21 cellular contexts compared by ENCODE assay signal in genomic region chr13:21013682-21014038, GRCh38. TPM values are rescaled to one million over a fixed set of nuclear protein-coding genes. Genes with fewer than 3 reads are reported as not detected.
DNase-seq lines count a peak whose midpoint lies in the region; ATAC-seq, FAIRE-seq and TF ChIP-seq lines count a peak whose summit lies in the region.
"Had no signal": no experiment of that assay in that cellular context is flagged by ENCODE, and none has a peak within 500 bp of the region (broad histone marks: within the 10 kb centered on the region; RNA-seq: fewer than 3 reads in every experiment).

No MANE protein-coding gene starts in this region.

- peak overlapping the region; percentile 79 for H3K27ac Mint-ChIP-seq in astrocyte (ENCODE audit: unreplicated experiment)
- H3K27ac Mint-ChIP-seq: CD4-positive, alpha-beta T cell had no signal

- peaks cover 95% of the 10 kb centered on the region for H3F3A ChIP-seq in GM23248 (ENCODE audit: insufficient read depth)

- H3K9me2 ChIP-seq in GM23248 (ENCODE audit: insufficient read depth) = no peaks in the 10 kb centered on the region

- no peaks in the 10 kb centered on the region for H3K27me3 Mint-ChIP-seq in astrocyte (ENCODE audit: low read depth, unreplicated experiment)
- H3K27me3 Mint-ChIP-seq: CD4-positive, alpha-beta T cell had no signal

- no peaks in the 10 kb centered on the region for H3K9me3 ChIP-seq in GM23248 (ENCODE audit: low read depth)
- H3K9me3 ChIP-seq in astrocyte (ENCODE audit: insufficient read depth, low read depth, low read length) = no peaks in the 10 kb centered on the region
- no peaks in the 10 kb centered on the region for H3K9me3 ChIP-seq in stomach
- no peaks in the 10 kb centered on the region for H3K9me3 ChIP-seq in upper lobe of left lung
- H3K9me3 ChIP-seq: tibial nerve had no signal

- H3K4me1 ChIP-seq in GM23248 (ENCODE audit: insufficient read depth) = peaks cover 86% of the 10 kb centered on the region
- peaks cover 64% of the 10 kb centered on the region for H3K4me1 ChIP-seq in astrocyte (ENCODE audit: insufficient read depth, low read length)
- peaks cover 45 to 92% (median 65%) of the 10 kb centered on the region in 4 donors for H3K4me1 ChIP-seq in stomach
- peaks cover 53 to 83% (median 61%) of the 10 kb centered on the region in 4 donors for H3K4me1 ChIP-seq in upper lobe of left lung
- H3K4me1 ChIP-seq: neural progenitor cell had no signal

- in situ Hi-C loops in GM23248 (cut with MboI) = no loop called here

- peaks cover 2% of the 10 kb centered on the region for H3K9me3 Mint-ChIP-seq in astrocyte (ENCODE audit: unreplicated experiment)
- H3K9me3 Mint-ChIP-seq: CD4-positive, alpha-beta T cell; H9; neural progenitor cell had no signal

- WGBS in GM23248 (ENCODE audit: low coverage in 1 of 2, low lambda C conversion rate in 2 of 2, missing lambda C conversion rate in 2 of 2), 2 experiments = 75 to 82% methylated on average over 4 of the region's 4 CpGs
- 59 to 77% (median 65%) methylated on average over 4 of the region's 4 CpGs for WGBS in stomach, 5 donors
- WGBS in upper lobe of left lung, 2 donors = 72 to 77% methylated on average over 4 of the region's 4 CpGs

- H4K20me1 ChIP-seq in GM23248 (ENCODE audit: insufficient read depth) (peaks cover 11% of the 10 kb centered on the region; the same call in 1 of the 2 replicates), astrocyte (ENCODE audit: insufficient read depth, low read length) (peaks cover 76% of the 10 kb centered on the region)

- ATAC-seq in HG03521 (IDR thresholded peaks at IDR 0.05; ENCODE audit: unreplicated experiment) (no peak), GM19328 (IDR thresholded peaks at IDR 0.05; ENCODE audit: unreplicated experiment) (no peak), upper lobe of left lung (ENCODE audit: low FRiP score in 2 of 2) (no peak)
- ATAC-seq: foreskin keratinocyte had no signal

- TF ChIP-seq POLR2A in stomach (IDR thresholded peaks at IDR 0.05) (no peak), upper lobe of left lung (IDR thresholded peaks at IDR 0.05) (no peak)

- H3K4me3 Mint-ChIP-seq in astrocyte (ENCODE audit: unreplicated experiment) = no peak overlapping the region
- H3K4me3 Mint-ChIP-seq: CD4-positive, alpha-beta T cell; H9; neural progenitor cell had no signal

- no peaks in the 10 kb centered on the region for H3K36me3 ChIP-seq in GM23248 (ENCODE audit: low read depth)
- H3K36me3 ChIP-seq in astrocyte (ENCODE audit: insufficient read depth, low read length) = no peaks in the 10 kb centered on the region
- H3K36me3 ChIP-seq in stomach = no peaks in the 10 kb centered on the region
- H3K36me3 ChIP-seq in upper lobe of left lung = no peaks in the 10 kb centered on the region
- H3K36me3 ChIP-seq: neural progenitor cell, tibial nerve had no signal

- H3K4me2 ChIP-seq in GM23248 (ENCODE audit: unreplicated experiment) (peak overlapping the region; percentile 29), astrocyte (ENCODE audit: low read length) (peak overlapping the region; percentile 76)
- H3K4me2 ChIP-seq: KMS-11, neural progenitor cell had no signal

- DNase-seq in GM23248 (no peak), astrocyte (ENCODE audit: low read depth) (no peak), mesenteric fat pad (ENCODE audit: low spot score) (peak; percentile 30), stomach (no peak), cerebellum (ENCODE audit: low spot score) (no peak), upper lobe of left lung (no peak)
- DNase-seq: activated CD4-positive, alpha-beta T cell treated with anti-CD3 and anti-CD28 coated beads for 1 hour; activated gamma-delta T cell; CD4-positive, alpha-beta T cell; foreskin keratinocyte; H9; mammary epithelial cell; NCI-H1048; NCI-H526; stimulated activated CD4-positive, alpha-beta T cell treated with anti-CD3 and anti-CD28 coated beads, Interleukin-2, amount 100 ng/mL, for 48 hours; T1000 had no signal

- H3K9ac ChIP-seq in GM23248 = peak overlapping the region; percentile 68; the same call in 1 of the 2 replicates
- no peak overlapping the region for H3K9ac ChIP-seq in astrocyte (ENCODE audit: low read length)
- H3K9ac ChIP-seq: KMS-11, neural progenitor cell had no signal

- peaks cover 91% of the 10 kb centered on the region for H3K79me2 ChIP-seq in GM23248 (ENCODE audit: insufficient read depth)
- peaks cover 92% of the 10 kb centered on the region for H3K79me2 ChIP-seq in astrocyte (ENCODE audit: insufficient read depth, low read length)

- H3K4me1 Mint-ChIP-seq in astrocyte (ENCODE audit: low read depth, unreplicated experiment) = peaks cover 63% of the 10 kb centered on the region

- FAIRE-seq in astrocyte (lab: Jason Lieb, UNC) = no peak

- intact Hi-C loops in stomach (cut with DNase I; ENCODE audit: low total_unique reads) = loop anchor here (10.0 kb wide), 1 partner anchor 51 kb away; the partner anchor contains the start of gene LATS2

- no peak for TF ChIP-seq EP300 in stomach (IDR thresholded peaks at IDR 0.05)
- no peak for TF ChIP-seq EP300 in upper lobe of left lung (IDR thresholded peaks at IDR 0.05)

- H3K27me3 ChIP-seq in GM23248 (replicated peaks; ENCODE audit: insufficient read depth) (no peaks in the 10 kb centered on the region), astrocyte (ENCODE audit: insufficient read depth, low read length) (no peaks in the 10 kb centered on the region), stomach (no peaks in the 10 kb centered on the region), upper lobe of left lung (no peaks in the 10 kb centered on the region)
- H3K27me3 ChIP-seq: foreskin keratinocyte, neural progenitor cell, tibial nerve had no signal

- H2AFZ ChIP-seq in GM23248 (no peak overlapping the region), astrocyte (ENCODE audit: low read depth, low read length) (no peak overlapping the region)
- H2AFZ ChIP-seq: neural progenitor cell had no signal

- peak overlapping the region; percentile 96 for H3K27ac ChIP-seq in GM23248
- peak overlapping the region; percentile 90 for H3K27ac ChIP-seq in astrocyte (ENCODE audit: low read depth, low read length)
- H3K27ac ChIP-seq in stomach = peak overlapping the region in 4 of 5 donors; percentile 27 to 79 (median 44)
- H3K27ac ChIP-seq in upper lobe of left lung = peak overlapping the region in 2 of 4 donors; percentile 39 to 48
- H3K27ac ChIP-seq: foreskin keratinocyte, KMS-11, neural progenitor cell had no signal

- TF ChIP-seq CTCF in astrocyte (IDR thresholded peaks at IDR 0.05; ENCODE audit: insufficient read depth, low read depth, low read length) (no peak), stomach (IDR thresholded peaks at IDR 0.05) (no peak), upper lobe of left lung (IDR thresholded peaks at IDR 0.05) (no peak)

- peaks cover 9% of the 10 kb centered on the region for H3K36me3 Mint-ChIP-seq in astrocyte (ENCODE audit: low read depth, unreplicated experiment)

- H3K4me3 ChIP-seq in GM23248 (no peak overlapping the region), astrocyte (ENCODE audit: insufficient read depth, low read depth, low read length) (no peak overlapping the region), stomach (no peak overlapping the region), upper lobe of left lung (no peak overlapping the region)
- H3K4me3 ChIP-seq: neural progenitor cell, tibial nerve had no signal

RNA-seq across cellular contexts. Expression of gene LATS2, which starts 47.7 kb away (rescaled TPM):
- 23.0 and 28.5 TPM in 2 replicates for total RNA-seq in GM23248 (2014; rRNA removed; shearing (Covaris generic))
- polyA plus RNA-seq in GM23248 (2016; fragmentation: Nextera tagmentation; extraction: Ambion mirVana) = 10.6 and 11.8 TPM in 2 replicates
- total RNA-seq in astrocyte = 46.3 and 46.7 TPM in 2 replicates
- 48.7 TPM for total RNA-seq in mesenteric fat pad
- total RNA-seq in stomach = 10 to 100 TPM in 3 of 5 donors, 1 to 10 TPM in 2; 4.7 to 21.4 (median 13.5) TPM
- 1 to 10 TPM; 3.4 to 6.7 (median 5.0) TPM for polyA plus RNA-seq in stomach
- 4.3 TPM for total RNA-seq in cerebellum
- total RNA-seq in upper lobe of left lung = 10 to 100 TPM; 26.2 to 44.4 (median 39.5) TPM
